In genomic region chr4:26861434-26862186, GRCh38 we compare ENCODE assay signal across 8 cellular contexts. TPM values are rescaled to one million over a fixed set of nuclear protein-coding genes. Genes with fewer than 3 reads are reported as not detected.
DNase-seq lines count a peak whose midpoint lies in the region; ATAC-seq and TF ChIP-seq lines count a peak whose summit lies in the region.

No MANE protein-coding gene starts in this region.

- H3K36me3 ChIP-seq in testis (ENCODE audit: low read depth, missing control alignments), result no peaks in the 10 kb centered on the region

- intact Hi-C loops in testis (cut with DNase I; ENCODE audit: low total_unique reads), result no loop called here

- H3K4me3 ChIP-seq in testis, result peak overlapping the region; percentile 77 to 83

- peaks cover 30% of the 10 kb centered on the region for H3K4me1 ChIP-seq in testis

- peak overlapping the region; percentile 85 to 93 for H3K27ac ChIP-seq in testis

- H3K9me3 ChIP-seq in testis, result no peaks in the 10 kb centered on the region

- DNase-seq in DMS114 treated with DMSO at 0.1 percent for 48 hours (lab: John Stamatoyannopoulos, UW; ENCODE audit: unreplicated experiment) (peak; percentile 9), HuH-7.5 (ENCODE audit: low spot score) (peak; percentile 35), RPMI7951 (ENCODE audit: low read depth) (peak; percentile 77), activated gamma-delta T cell treated with Interleukin-2 at 50 U/mL for 16 hours (peak; percentile 67), foreskin melanocyte (peak; percentile 51), nucleus accumbens (lab: John Stamatoyannopoulos, UW) (peak in 48 of 56 donors; percentile 22 to 76 (median 59)), testis (peak; percentile 30)

- ATAC-seq in GM21526 (IDR thresholded peaks at IDR 0.05; ENCODE audit: low FRiP score, unreplicated experiment), result peak; percentile 38

- TF ChIP-seq CTCF in testis (IDR thresholded peaks at IDR 0.05), result no peak

- WGBS in testis, 2 donors, result 0% methylated on average over 24 to 26 of the region's 36 CpGs

- TF ChIP-seq POLR2A in testis (IDR thresholded peaks at IDR 0.05), result no peak

- no peaks in the 10 kb centered on the region for H3K27me3 ChIP-seq in testis

RNA-seq across cellular contexts. Expression of gene STIM2, which starts 1.0 kb away (rescaled TPM):
- total RNA-seq in RPMI7951 (2014; rRNA removed; shearing (Covaris generic)), result 12.0 and 22.5 TPM in 2 replicates
- total RNA-seq in testis, result 10 to 100 TPM; 29.4 to 35.0 TPM
- 14.3 TPM for polyA plus RNA-seq in testis (ENCODE audit: insufficient read depth, low read depth, low replicate concordance)

Comparison
In these comparisons a context has a peak if more than half of its experiments do, and no peak if none do; other contexts are left out.
1. Peak in every context shown above with its lines: DNase-seq, ATAC-seq, H3K4me3 ChIP-seq and H3K27ac ChIP-seq.
2. DNase-seq: peak in every context shown above with its lines; median percentile 77 in RPMI7951; 67 in activated gamma-delta T cell treated with Interleukin-2 at 50 U/mL for 16 hours; 59 in nucleus accumbens; 51 in foreskin melanocyte; 35 in HuH-7.5; 30 in testis; 9 in DMS114 treated with DMSO at 0.1 percent for 48 hours.